In the genomic region with DNA sequence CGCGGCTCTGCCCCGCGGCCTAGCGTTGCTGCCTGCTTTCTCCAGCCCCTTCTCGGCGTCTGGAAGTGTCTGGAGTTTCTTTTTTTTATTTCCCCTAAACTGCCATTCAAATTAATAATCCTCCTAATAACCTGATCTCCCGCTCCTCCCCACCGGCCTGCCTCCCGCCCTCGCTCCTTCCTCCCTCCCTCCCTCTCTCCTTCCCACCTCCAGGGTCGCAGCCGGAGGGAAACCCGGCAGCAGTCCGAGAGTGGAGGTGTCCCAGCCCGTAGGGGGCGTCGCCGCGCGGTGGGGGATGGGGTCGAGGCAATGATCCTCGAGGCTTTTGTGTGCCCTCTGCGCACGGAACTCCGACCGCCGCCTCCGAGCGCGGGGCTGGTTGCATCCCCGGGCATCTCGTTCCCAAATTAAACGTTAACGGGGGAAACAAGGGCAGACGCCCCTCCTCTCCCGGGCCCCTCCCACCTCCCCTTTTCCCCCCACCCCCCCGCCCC, we compare ENCODE assay signal across 8 cellular contexts. TPM values are rescaled to one million over a fixed set of nuclear protein-coding genes. Genes with fewer than 3 reads are reported as not detected.
DNase-seq lines count a peak whose midpoint lies in the region; ATAC-seq, FAIRE-seq and TF ChIP-seq lines count a peak whose summit lies in the region.

No MANE protein-coding gene starts in this region.

- TF ChIP-seq POLR2A in prostate gland (IDR thresholded peaks at IDR 0.05), result no peak

- H3K27me3 Mint-ChIP-seq in activated naive CD8-positive, alpha-beta T cell treated with anti-CD3 and anti-CD28 coated beads, Interleukin-2, amount 10 ng/mL, durations not matched to agents 7 days and 5 days, result peaks cover 7% of the 10 kb centered on the region

- no peaks in the 10 kb centered on the region for H3K36me3 ChIP-seq in SK-N-MC (ENCODE audit: insufficient read depth, low read length)
- no peaks in the 10 kb centered on the region for H3K36me3 ChIP-seq in prostate gland

- no peaks in the 10 kb centered on the region for H3K27me3 ChIP-seq in prostate gland (replicated peaks; ENCODE audit: insufficient read depth)

- FAIRE-seq in HTR-8/SVneo (lab: Jason Lieb, UNC), result no peak

- H3K36me3 Mint-ChIP-seq in activated naive CD8-positive, alpha-beta T cell treated with anti-CD3 and anti-CD28 coated beads, Interleukin-2, amount 10 ng/mL, durations not matched to agents 7 days and 5 days, result peaks cover 34% of the 10 kb centered on the region

- H3K4me1 Mint-ChIP-seq in activated naive CD8-positive, alpha-beta T cell treated with anti-CD3 and anti-CD28 coated beads, Interleukin-2, amount 10 ng/mL, durations not matched to agents 7 days and 5 days, result peaks cover 29% of the 10 kb centered on the region

- ATAC-seq in GM18867 (IDR thresholded peaks at IDR 0.05; ENCODE audit: unreplicated experiment) (peak; percentile 21), left cardiac atrium (peak; percentile 27 to 39), HG03097 (IDR thresholded peaks at IDR 0.05; ENCODE audit: low FRiP score, unreplicated experiment) (no peak)
- peak; percentile 12 for ATAC-seq in activated naive CD8-positive, alpha-beta T cell treated with anti-CD3 and anti-CD28 coated beads, Interleukin-2, amount 10 ng/mL, durations not matched to agents 7 days and 5 days (ENCODE audit: low read depth)

- TF ChIP-seq CTCF in prostate gland (IDR thresholded peaks at IDR 0.05), result peak in 3 of 4 experiments; percentile 18 to 66 (median 30)

- peak overlapping the region; percentile 85 for H3K4me3 Mint-ChIP-seq in activated naive CD8-positive, alpha-beta T cell treated with anti-CD3 and anti-CD28 coated beads, Interleukin-2, amount 10 ng/mL, durations not matched to agents 7 days and 5 days

- DNase-seq in A172 (ENCODE audit: low spot score), result peak; percentile 62
- DNase-seq in HTR-8/SVneo (ENCODE audit: insufficient read length, low spot score), result peak; percentile 54
- no peak for DNase-seq in SK-N-MC (ENCODE audit: low read depth, low spot score)
- DNase-seq in activated naive CD8-positive, alpha-beta T cell treated with anti-CD3 and anti-CD28 coated beads, Interleukin-2, amount 10 ng/mL, durations not matched to agents 7 days and 5 days, result peak; percentile 84
- DNase-seq in left cardiac atrium, result peak; percentile 74
- peak; percentile 71 for DNase-seq in prostate gland (ENCODE audit: low spot score)

- POLR2A ChIA-PET in activated naive CD8-positive, alpha-beta T cell treated with anti-CD3 and anti-CD28 coated beads, Interleukin-2, amount 10 ng/mL, durations not matched to agents 7 days and 5 days (lab: Charles Lee), result interaction anchor here (0.7 to 2.0 kb wide), 8 partner anchors 8 to 462 kb away, joined by 3 to 6 read pairs (median 4); partner anchors contain the start of genes CRADD and UBE2N

- peak overlapping the region; percentile 79 for H3K27ac Mint-ChIP-seq in activated naive CD8-positive, alpha-beta T cell treated with anti-CD3 and anti-CD28 coated beads, Interleukin-2, amount 10 ng/mL, durations not matched to agents 7 days and 5 days

- H3K9me3 ChIP-seq in SK-N-MC (ENCODE audit: low read depth, low read length) (no peaks in the 10 kb centered on the region), prostate gland (no peaks in the 10 kb centered on the region)

- WGBS in prostate gland, result under 1% methylated on average over 38 of the region's 38 CpGs

- intact Hi-C loops in left cardiac atrium (cut with DNase I) (loop anchor here (2.0 to 10.0 kb wide), 3 partner anchors 105 to 173 kb away; partner anchors contain the start of gene CRADD (in 2 of the 2)), prostate gland (cut with DNase I) (loop anchor here (5.0 to 10.0 kb wide), 3 partner anchors 63 to 241 kb away; partner anchors contain the start of gene CRADD)

- no peaks in the 10 kb centered on the region for H3K9me3 Mint-ChIP-seq in activated naive CD8-positive, alpha-beta T cell treated with anti-CD3 and anti-CD28 coated beads, Interleukin-2, amount 10 ng/mL, durations not matched to agents 7 days and 5 days

- no peak overlapping the region for H3K9ac ChIP-seq in SK-N-MC (ENCODE audit: insufficient read length)

- H3K4me1 ChIP-seq in prostate gland (replicated peaks), result no peaks in the 10 kb centered on the region

- H3K27ac ChIP-seq in SK-N-MC (no peak overlapping the region), prostate gland (peak overlapping the region; percentile 97 to 98)

- H3K4me3 ChIP-seq in SK-N-MC (peak overlapping the region; percentile 75), prostate gland (peak overlapping the region; percentile 72 to 82)

RNA-seq across cellular contexts. Expression of gene SOCS2, which starts 1.1 kb away (rescaled TPM):
- 83.8 and 98.4 TPM in 2 replicates for total RNA-seq in A172 (2014; rRNA removed; shearing (Covaris generic))
- 10 to 100 TPM; 40.7 to 43.3 TPM for total RNA-seq in activated naive CD8-positive, alpha-beta T cell treated with anti-CD3 and anti-CD28 coated beads, Interleukin-2, amount 10 ng/mL, durations not matched to agents 7 days and 5 days
- total RNA-seq in left cardiac atrium, result 10 to 100 TPM; 12.0 to 18.4 TPM
- total RNA-seq in prostate gland, result 100 to 1,000 TPM; 125 to 273 TPM
